16 cellular contexts compared by ENCODE assay signal in the genomic region with DNA sequence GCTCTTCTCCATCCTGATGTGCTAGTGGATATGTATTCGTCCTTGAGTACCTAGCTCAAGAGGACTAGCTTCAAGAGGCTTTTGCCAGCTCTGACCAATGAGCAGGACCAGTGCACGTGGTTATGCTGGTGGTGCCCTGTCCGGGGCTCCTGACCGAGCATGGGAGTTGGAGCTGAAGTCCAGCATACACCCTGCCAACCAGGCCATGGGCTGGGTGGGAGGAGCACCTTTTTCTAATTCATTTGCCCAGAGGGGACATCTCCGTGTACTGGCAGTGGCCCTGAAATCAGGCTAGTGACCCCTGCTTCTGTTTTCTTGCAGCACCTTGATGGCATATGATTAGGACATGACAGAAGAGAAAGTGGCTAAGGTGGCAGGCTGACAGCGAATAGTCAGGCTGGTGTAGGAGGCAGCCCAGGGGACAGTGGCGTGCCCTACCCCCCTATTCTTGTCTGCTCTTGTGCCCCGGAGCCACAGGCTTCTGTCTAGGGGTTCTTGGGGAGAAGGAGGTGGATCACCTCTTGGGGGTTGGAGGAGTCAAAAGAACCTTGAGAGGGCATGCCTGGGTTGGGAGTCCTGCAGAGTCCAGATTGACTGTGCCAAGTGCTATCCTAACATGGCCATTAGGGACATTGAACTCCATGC. TPM values are rescaled to one million over a fixed set of nuclear protein-coding genes. Genes with fewer than 3 reads are reported as not detected.
DNase-seq lines count a peak whose midpoint lies in the region; ATAC-seq, FAIRE-seq and TF ChIP-seq lines count a peak whose summit lies in the region.
"Had no signal": no experiment of that assay in that cellular context is flagged by ENCODE, and none has a peak within 500 bp of the region (broad histone marks: within the 10 kb centered on the region; RNA-seq: fewer than 3 reads in every experiment).

No MANE protein-coding gene starts in this region.

- no peak overlapping the region for H3K18ac ChIP-seq in H1 (ENCODE audit: extremely low read depth, low read length)

- peak; percentile 23 for ATAC-seq in stimulated activated naive CD8-positive, alpha-beta T cell treated with anti-CD3 and anti-CD28 coated beads, Interleukin-15, Interleukin-2, amounts not matched to agents 100 U/mL and 50 U/mL, for 24 hours
- no peak for ATAC-seq in stimulated activated naive CD8-positive, alpha-beta T cell treated with anti-CD3 and anti-CD28 coated beads, Interleukin-15, amount 100 ng/mL, for 72 hours
- ATAC-seq in activated T-cell treated with anti-CD3 and anti-CD28 coated beads, Interleukin-2, amount 50 U/mL, for 4 hours: no peak
- ATAC-seq: GM12878 had no signal

- no peak overlapping the region for H4K8ac ChIP-seq in H1 (ENCODE audit: extremely low read depth, insufficient read depth, low read length)

- TF ChIP-seq RAD21 in H1 (IDR thresholded peaks at IDR 0.05 in 1 of 2, conservative IDR thresholded peaks at IDR 0.05 in 1 of 2; ENCODE audit: low read depth in 2 of 2, low read length in 2 of 2): no peak

- H2BK5ac ChIP-seq in H1 (ENCODE audit: low read depth, low read length): peak overlapping the region; percentile 15; the same call in 1 of the 2 replicates

- peaks cover 0 to 7% (median 2%) of the 10 kb centered on the region in 4 experiments; a peak in 3 of 7 replicates for H3K4me1 ChIP-seq in H1 (replicated peaks in 1 of 4; ENCODE audit: control insufficient read depth in 3 of 4, insufficient read depth in 4 of 4, low read length in 3 of 4)
- H3K4me1 ChIP-seq: Caco-2, HAP-1 had no signal

- no peak overlapping the region for H2BK15ac ChIP-seq in H1 (ENCODE audit: low read length)

- no peak overlapping the region for H4K5ac ChIP-seq in H1 (ENCODE audit: insufficient read length, low read depth, low read length)

- H2BK20ac ChIP-seq in H1 (ENCODE audit: low read length): peak overlapping the region; percentile 66; the same call in 1 of the 2 replicates

- H3K36me3 ChIP-seq in H1 (ENCODE audit: control insufficient read depth in 2 of 4, insufficient read depth in 4 of 4, low read length in 3 of 4): no peaks in the 10 kb centered on the region
- H3K36me3 ChIP-seq: HAP-1 had no signal

- H3K79me2 ChIP-seq in H1 (ENCODE audit: control insufficient read depth in 1 of 2, insufficient read depth in 2 of 2, low read length in 2 of 2): no peaks in the 10 kb centered on the region

- no peak overlapping the region for H3K56ac ChIP-seq in H1 (replicated peaks; ENCODE audit: insufficient read length, low read depth, low read length)

- no peaks in the 10 kb centered on the region for H3K23me2 ChIP-seq in H1 (ENCODE audit: low read depth, low read length)

- peak overlapping the region; percentile 8 for H4K91ac ChIP-seq in H1 (replicated peaks; ENCODE audit: insufficient read length, low read length)

- no peaks in the 10 kb centered on the region for H3K9me3 ChIP-seq in H1 (ENCODE audit: insufficient read depth in 2 of 2, low read depth in 1 of 2, low read length in 1 of 2)
- H3K9me3 ChIP-seq: Caco-2, HAP-1 had no signal

- POLR2A ChIA-PET in H1 (lab: Charles Lee; ENCODE audit: partially characterized antibody): no interaction called here

- FAIRE-seq in H1 (lab: Jason Lieb, UNC): no peak
- FAIRE-seq: GM12878 had no signal

- H3K27ac Mint-ChIP-seq in stimulated activated naive CD8-positive, alpha-beta T cell treated with anti-CD3 and anti-CD28 coated beads, Interleukin-15, amount 100 ng/mL, for 72 hours: no peak overlapping the region
- H3K27ac Mint-ChIP-seq: B cell; CD4-positive, alpha-beta T cell had no signal

- H3K4me3 ChIP-seq in H1 (ENCODE audit: extremely low read depth in 1 of 4, insufficient read depth in 2 of 4, low read depth in 3 of 4, low read length in 4 of 4): no peak overlapping the region
- H3K4me3 ChIP-seq: GM12878, HAP-1 had no signal

- H3K27me3 ChIP-seq in H1 (replicated peaks in 1 of 4; ENCODE audit: control insufficient read depth in 3 of 4, extremely low read depth in 1 of 4, insufficient read depth in 3 of 4, low read length in 3 of 4): no peaks in the 10 kb centered on the region

- no peak overlapping the region for H2AFZ ChIP-seq in H1 (ENCODE audit: low read length)

- WGBS in H1 (ENCODE audit: extremely low coverage in 1 of 2, insufficient coverage in 1 of 2, insufficient read length in 1 of 2, insufficient replicate concordance in 2 of 2, low coverage in 1 of 2, low lambda C conversion rate in 2 of 2, missing lambda C conversion rate in 1 of 2), 2 experiments: 84% methylated on average over 7 of the region's 8 CpGs; no CpG with 5 or more reads in 1 of the 2 experiments

- no peak overlapping the region for H3K4ac ChIP-seq in H1 (replicated peaks; ENCODE audit: insufficient read length, low read depth, low read length)

- no peak overlapping the region for H3K27ac ChIP-seq in H1 (ENCODE audit: low read depth, low read length)
- H3K27ac ChIP-seq: C4-2B had no signal

- no peak overlapping the region for H2BK120ac ChIP-seq in H1 (replicated peaks; ENCODE audit: low read depth, low read length)

- no peak overlapping the region for H3K4me3 Mint-ChIP-seq in stimulated activated naive CD8-positive, alpha-beta T cell treated with anti-CD3 and anti-CD28 coated beads, Interleukin-15, amount 100 ng/mL, for 72 hours
- no peak overlapping the region for H3K4me3 Mint-ChIP-seq in activated T-cell treated with anti-CD3 and anti-CD28 coated beads, Interleukin-2, amount 50 U/mL, for 4 hours
- H3K4me3 Mint-ChIP-seq: B cell; CD4-positive, alpha-beta T cell had no signal

- H3K79me1 ChIP-seq in H1 (ENCODE audit: low read depth, low read length): no peaks in the 10 kb centered on the region; the same call in 1 of the 2 replicates

- H3K4me1 Mint-ChIP-seq in stimulated activated naive CD8-positive, alpha-beta T cell treated with anti-CD3 and anti-CD28 coated beads, Interleukin-15, amount 100 ng/mL, for 72 hours: no peaks in the 10 kb centered on the region
- no peaks in the 10 kb centered on the region for H3K4me1 Mint-ChIP-seq in activated T-cell treated with anti-CD3 and anti-CD28 coated beads, Interleukin-2, amount 50 U/mL, for 4 hours (ENCODE audit: low read depth)
- H3K4me1 Mint-ChIP-seq: B cell had no signal

- H4K20me1 ChIP-seq in H1 (replicated peaks in 1 of 2; ENCODE audit: control insufficient read depth in 1 of 2, insufficient read depth in 2 of 2, low read length in 2 of 2): peaks cover 0 to 1% of the 10 kb centered on the region in 2 experiments

- no peak overlapping the region for H3K14ac ChIP-seq in H1 (ENCODE audit: insufficient read length)

- H3K27me3 Mint-ChIP-seq in stimulated activated naive CD8-positive, alpha-beta T cell treated with anti-CD3 and anti-CD28 coated beads, Interleukin-15, amount 100 ng/mL, for 72 hours: no peaks in the 10 kb centered on the region
- H3K27me3 Mint-ChIP-seq in activated T-cell treated with anti-CD3 and anti-CD28 coated beads, Interleukin-2, amount 50 U/mL, for 4 hours (ENCODE audit: low read depth): no peaks in the 10 kb centered on the region
- H3K27me3 Mint-ChIP-seq: B cell; CD4-positive, alpha-beta T cell had no signal

- H3K9me3 Mint-ChIP-seq in stimulated activated naive CD8-positive, alpha-beta T cell treated with anti-CD3 and anti-CD28 coated beads, Interleukin-15, amount 100 ng/mL, for 72 hours: no peaks in the 10 kb centered on the region
- H3K9me3 Mint-ChIP-seq in activated T-cell treated with anti-CD3 and anti-CD28 coated beads, Interleukin-2, amount 50 U/mL, for 4 hours: no peaks in the 10 kb centered on the region
- H3K9me3 Mint-ChIP-seq: CD4-positive, alpha-beta T cell had no signal

- TF ChIP-seq EP300 in H1 (IDR thresholded peaks at IDR 0.05; ENCODE audit: borderline replicate concordance in 1 of 2, low read depth in 2 of 2, low read length in 2 of 2): no peak

- no peak overlapping the region for H3K4me2 ChIP-seq in H1 (ENCODE audit: insufficient read depth in 1 of 2, low read depth in 2 of 2, low read length in 2 of 2)

- CTCF ChIA-PET in H1 (lab: Charles Lee; ENCODE audit: partially characterized antibody): interaction anchor here (0.8 to 10.2 kb wide), 6 partner anchors 10 to 186 kb away, joined by 3 to 104 read pairs (median 8); no protein-coding TSS in a partner anchor

- peak overlapping the region; percentile 1; the same call in 1 of the 2 replicates for H2BK12ac ChIP-seq in H1 (ENCODE audit: low read depth, low read length)

- H3K23ac ChIP-seq in H1 (ENCODE audit: insufficient read length): no peak overlapping the region

- H3K36me3 Mint-ChIP-seq in activated T-cell treated with anti-CD3 and anti-CD28 coated beads, Interleukin-2, amount 50 U/mL, for 4 hours (ENCODE audit: insufficient read depth): no peaks in the 10 kb centered on the region

- no peak for DNase-seq in stimulated activated naive CD8-positive, alpha-beta T cell treated with anti-CD3 and anti-CD28 coated beads, Interleukin-15, Interleukin-2, amounts not matched to agents 100 U/mL and 50 U/mL, for 24 hours
- DNase-seq in stimulated activated naive CD8-positive, alpha-beta T cell treated with anti-CD3 and anti-CD28 coated beads, Interleukin-15, amount 100 ng/mL, for 72 hours: no peak
- DNase-seq in H1 (ENCODE audit: low read depth in 1 of 2, low spot score in 2 of 2): no peak
- peak; percentile 42 for DNase-seq in posterior vena cava (ENCODE audit: low spot score)
- no peak for DNase-seq in activated T-cell treated with anti-CD3 and anti-CD28 coated beads, Interleukin-2, amount 50 U/mL, for 4 hours
- no peak for DNase-seq in stimulated activated naive CD4-positive, alpha-beta T cell treated with Interleukin-2 at 50 U/mL for 16 hours (lab: John Stamatoyannopoulos, UW)
- DNase-seq: Caco-2; CD4-positive, alpha-beta T cell; DMS53; DND-41; EL; GOT3 had no signal

- no peak for TF ChIP-seq POLR2A in H1 (IDR thresholded peaks at IDR 0.05; ENCODE audit: control extremely low read depth in 1 of 2, low read depth in 2 of 2, low read length in 2 of 2)

- TF ChIP-seq CTCF in H1 (IDR thresholded peaks at IDR 0.05; ENCODE audit: control extremely low read depth in 1 of 3, insufficient read depth in 1 of 3, low read depth in 1 of 3, low read length in 3 of 3): no peak

- H2AK5ac ChIP-seq in H1 (ENCODE audit: low read depth, low read length): no peak overlapping the region

- no peak overlapping the region for H3K9ac ChIP-seq in H1 (replicated peaks in 1 of 4; ENCODE audit: extremely low read depth in 1 of 4, low read depth in 3 of 4, low read length in 3 of 4)

- intact Hi-C loops in posterior vena cava (cut with DNase I): no loop called here

RNA-seq across cellular contexts. Expression of a gene that starts 16.5 kb away (rescaled TPM):
- 31.4 and 31.6 TPM in 2 replicates for total RNA-seq in H1 (2021; fragmentation: NEBNext Ultra II Directional; extraction: Animal tissue kit (Norgen Biotek cat#: 25700))
- 27.6 and 32.3 TPM in 2 replicates for polyA plus RNA-seq in H1 (2011; rRNA removed)
- 31.9 TPM for polyA plus RNA-seq in H1 (2011; cell fraction: cytosol; rRNA removed)
- 34.9 TPM for polyA plus RNA-seq in H1 (2011; cell fraction: nucleus; rRNA removed)
- 18.1 to 34.6 TPM (median 28.5 TPM) in 4 replicates for polyA plus RNA-seq in H1 (2012, experiment 1 of 2)
- 24.7 TPM for polyA plus RNA-seq in H1 (2012, experiment 2 of 2)
- 45.7 TPM for polyA plus RNA-seq in H1 (2013, experiment 1 of 2)
- 44.4 TPM for polyA plus RNA-seq in H1 (2013, experiment 2 of 2)
- polyA minus RNA-seq in H1 (2011; rRNA and poly(A)+ RNA removed): 12.9 and 17.4 TPM in 2 replicates
- polyA minus RNA-seq in H1 (2011; cell fraction: cytosol; rRNA and poly(A)+ RNA removed): 14.2 TPM
- 13.5 TPM for polyA minus RNA-seq in H1 (2011; cell fraction: nucleus; rRNA and poly(A)+ RNA removed)
- 1 to 10 TPM; 2.0 to 2.5 TPM for total RNA-seq in posterior vena cava
- 1 to 10 TPM; 3.4 to 5.9 (median 4.3) TPM for total RNA-seq in activated T-cell treated with anti-CD3 and anti-CD28 coated beads, Interleukin-2, amount 50 U/mL, for 4 hours

RNA-seq across cellular contexts. Expression of a gene that starts 27.3 kb away (rescaled TPM):
- total RNA-seq in H1 (2021; fragmentation: NEBNext Ultra II Directional; extraction: Animal tissue kit (Norgen Biotek cat#: 25700)): 7.0 and 9.4 TPM in 2 replicates
- polyA plus RNA-seq in H1 (2011; rRNA removed): 7.1 and 12.8 TPM in 2 replicates
- polyA plus RNA-seq in H1 (2011; cell fraction: cytosol; rRNA removed): 11.4 TPM
- polyA plus RNA-seq in H1 (2011; cell fraction: nucleus; rRNA removed): 56.1 TPM
- polyA plus RNA-seq in H1 (2012, experiment 1 of 2): 4.9 to 6.9 TPM (median 6.6 TPM) in 4 replicates
- polyA plus RNA-seq in H1 (2012, experiment 2 of 2): 4.4 TPM
- polyA plus RNA-seq in H1 (2013, experiment 1 of 2): 3.8 TPM
- polyA plus RNA-seq in H1 (2013, experiment 2 of 2): 4.3 TPM
- 6.0 and 7.2 TPM in 2 replicates for polyA minus RNA-seq in H1 (2011; rRNA and poly(A)+ RNA removed)
- polyA minus RNA-seq in H1 (2011; cell fraction: cytosol; rRNA and poly(A)+ RNA removed): 5.5 TPM
- 14.8 TPM for polyA minus RNA-seq in H1 (2011; cell fraction: nucleus; rRNA and poly(A)+ RNA removed)
- total RNA-seq in posterior vena cava: 10 to 100 TPM; 27.7 to 28.9 TPM
- 1 to 10 TPM; 4.7 to 8.8 (median 6.1) TPM for total RNA-seq in activated T-cell treated with anti-CD3 and anti-CD28 coated beads, Interleukin-2, amount 50 U/mL, for 4 hours

RNA-seq across cellular contexts. Expression of a gene that starts 47.3 kb away (rescaled TPM):
- total RNA-seq in H1 (2021; fragmentation: NEBNext Ultra II Directional; extraction: Animal tissue kit (Norgen Biotek cat#: 25700)): 147 and 152 TPM in 2 replicates
- polyA plus RNA-seq in H1 (2011; rRNA removed): 198 and 219 TPM in 2 replicates
- polyA plus RNA-seq in H1 (2011; cell fraction: cytosol; rRNA removed): 192 TPM
- 281 TPM for polyA plus RNA-seq in H1 (2011; cell fraction: nucleus; rRNA removed)
- polyA plus RNA-seq in H1 (2012, experiment 1 of 2): 113 to 163 TPM (median 157 TPM) in 4 replicates
- polyA plus RNA-seq in H1 (2012, experiment 2 of 2): 121 TPM
- 66.3 TPM for polyA plus RNA-seq in H1 (2013, experiment 1 of 2)
- 61.3 TPM for polyA plus RNA-seq in H1 (2013, experiment 2 of 2)
- polyA minus RNA-seq in H1 (2011; rRNA and poly(A)+ RNA removed): 251 and 304 TPM in 2 replicates
- polyA minus RNA-seq in H1 (2011; cell fraction: cytosol; rRNA and poly(A)+ RNA removed): 156 TPM
- polyA minus RNA-seq in H1 (2011; cell fraction: nucleus; rRNA and poly(A)+ RNA removed): 124 TPM
- 1 to 10 TPM; 4.0 to 5.6 TPM for total RNA-seq in posterior vena cava
- 100 to 1,000 TPM; 284 to 362 (median 320) TPM for total RNA-seq in activated T-cell treated with anti-CD3 and anti-CD28 coated beads, Interleukin-2, amount 50 U/mL, for 4 hours

RNA-seq across cellular contexts. Expression of a gene that starts 55.0 kb away (rescaled TPM):
- total RNA-seq in H1 (2021; fragmentation: NEBNext Ultra II Directional; extraction: Animal tissue kit (Norgen Biotek cat#: 25700)): 17.9 and 18.8 TPM in 2 replicates
- 38.5 and 40.4 TPM in 2 replicates for polyA plus RNA-seq in H1 (2011; rRNA removed)
- polyA plus RNA-seq in H1 (2011; cell fraction: cytosol; rRNA removed): 26.2 TPM
- 44.8 TPM for polyA plus RNA-seq in H1 (2011; cell fraction: nucleus; rRNA removed)
- polyA plus RNA-seq in H1 (2012, experiment 1 of 2): 13.6 to 21.6 TPM (median 19.1 TPM) in 4 replicates
- polyA plus RNA-seq in H1 (2012, experiment 2 of 2): 22.5 TPM
- 16.6 TPM for polyA plus RNA-seq in H1 (2013, experiment 1 of 2)
- 17.0 TPM for polyA plus RNA-seq in H1 (2013, experiment 2 of 2)
- polyA minus RNA-seq in H1 (2011; rRNA and poly(A)+ RNA removed): 17.8 and 25.6 TPM in 2 replicates
- polyA minus RNA-seq in H1 (2011; cell fraction: cytosol; rRNA and poly(A)+ RNA removed): 13.9 TPM
- 13.7 TPM for polyA minus RNA-seq in H1 (2011; cell fraction: nucleus; rRNA and poly(A)+ RNA removed)
- 10 to 100 TPM; 21.4 to 22.8 TPM for total RNA-seq in posterior vena cava
- 10 to 100 TPM; 37.8 to 39.2 (median 38.9) TPM for total RNA-seq in activated T-cell treated with anti-CD3 and anti-CD28 coated beads, Interleukin-2, amount 50 U/mL, for 4 hours

Comparison
In these comparisons a context has a peak if more than half of its experiments do, and no peak if none do; other contexts are left out.
1. RNA of a gene that starts 47.3 kb away (total RNA-seq): 284 to 362 TPM in activated T-cell treated with anti-CD3 and anti-CD28 coated beads, Interleukin-2, amount 50 U/mL, for 4 hours and 147 to 152 TPM in H1; 4.0 to 5.6 TPM in posterior vena cava; every median in the first group is over 10 times any median in the second.